13 cellular contexts compared by ENCODE assay signal in genomic region chr16:90083139-90083538, GRCh38. TPM values are rescaled to one million over a fixed set of nuclear protein-coding genes. Genes with fewer than 3 reads are reported as not detected.
DNase-seq lines count a peak whose midpoint lies in the region; ATAC-seq and TF ChIP-seq lines count a peak whose summit lies in the region.
"Had no signal": no experiment of that assay in that cellular context is flagged by ENCODE, and none has a peak within 500 bp of the region (broad histone marks: within the 10 kb centered on the region; RNA-seq: fewer than 3 reads in every experiment).

No MANE protein-coding gene starts in this region.

- H4K20me1 ChIP-seq in hepatocyte (ENCODE audit: insufficient read depth, poor library complexity, severe bottlenecking) = no peaks in the 10 kb centered on the region

- H3K4me2 ChIP-seq in hepatocyte = no peak overlapping the region

- H3K36me3 ChIP-seq in CD8-positive, alpha-beta T cell (ENCODE audit: insufficient read depth, low read length) = no peaks in the 10 kb centered on the region
- H3K36me3 ChIP-seq in naive thymus-derived CD4-positive, alpha-beta T cell (ENCODE audit: control insufficient read depth in 2 of 3, insufficient read depth in 3 of 3, low read length in 3 of 3) = no peaks in the 10 kb centered on the region
- no peaks in the 10 kb centered on the region for H3K36me3 ChIP-seq in hepatocyte (replicated peaks; ENCODE audit: insufficient read depth, low read depth)
- H3K36me3 ChIP-seq: brain microvascular endothelial cell, transverse colon had no signal

- TF ChIP-seq CTCF in CD8-positive, alpha-beta T cell (IDR thresholded peaks at IDR 0.05) = no peak
- TF ChIP-seq CTCF in hepatocyte (IDR thresholded peaks at IDR 0.05; ENCODE audit: poor library complexity) = no peak

- H3K27me3 Mint-ChIP-seq in activated CD4-positive, alpha-beta T cell treated with anti-CD3 and anti-CD28 coated beads, Interleukin-2, amount 10 ng/mL, durations not matched to agents 7 days and 5 days = peaks cover 23% of the 10 kb centered on the region
- H3K27me3 Mint-ChIP-seq in CD8-positive, alpha-beta T cell (ENCODE audit: low read depth) = peaks cover 4% of the 10 kb centered on the region
- H3K27me3 Mint-ChIP-seq in naive thymus-derived CD4-positive, alpha-beta T cell = peaks cover 2 to 25% (median 8%) of the 10 kb centered on the region in 5 donors

- H3K4me1 Mint-ChIP-seq in activated CD4-positive, alpha-beta T cell treated with anti-CD3 and anti-CD28 coated beads, Interleukin-2, amount 10 ng/mL, durations not matched to agents 7 days and 5 days = peaks cover 18% of the 10 kb centered on the region
- H3K4me1 Mint-ChIP-seq in CD8-positive, alpha-beta T cell (ENCODE audit: low read depth) = peaks cover 5% of the 10 kb centered on the region
- H3K4me1 Mint-ChIP-seq in naive thymus-derived CD4-positive, alpha-beta T cell = peaks cover 10 to 20% (median 14%) of the 10 kb centered on the region in 7 donors

- peaks cover 2% of the 10 kb centered on the region for H3K4me1 ChIP-seq in CD8-positive, alpha-beta T cell (ENCODE audit: insufficient read depth, low read length)
- H3K4me1 ChIP-seq in naive thymus-derived CD4-positive, alpha-beta T cell (ENCODE audit: control insufficient read depth in 2 of 2, insufficient read depth in 2 of 2, low read length in 2 of 2) = peaks cover 0 to 4% of the 10 kb centered on the region in 2 donors
- no peaks in the 10 kb centered on the region for H3K4me1 ChIP-seq in hepatocyte (ENCODE audit: insufficient read depth)

- H3K27me3 ChIP-seq in CD8-positive, alpha-beta T cell (ENCODE audit: insufficient read depth, low read length) = no peaks in the 10 kb centered on the region
- H3K27me3 ChIP-seq in naive thymus-derived CD4-positive, alpha-beta T cell (ENCODE audit: control insufficient read depth in 2 of 2, insufficient read depth in 2 of 2, low read length in 2 of 2) = no peaks in the 10 kb centered on the region
- H3K27me3 ChIP-seq in hepatocyte = no peaks in the 10 kb centered on the region
- H3K27me3 ChIP-seq: brain microvascular endothelial cell, transverse colon had no signal

- no peaks in the 10 kb centered on the region for H3K9me3 ChIP-seq in CD8-positive, alpha-beta T cell (ENCODE audit: low read length)
- no peaks in the 10 kb centered on the region for H3K9me3 ChIP-seq in naive thymus-derived CD4-positive, alpha-beta T cell (ENCODE audit: control insufficient read depth in 2 of 3, low read length in 3 of 3)
- H3K9me3 ChIP-seq in hepatocyte (ENCODE audit: low read depth) = no peaks in the 10 kb centered on the region
- H3K9me3 ChIP-seq: transverse colon had no signal

- CTCF ChIA-PET in activated CD4-positive, alpha-beta T cell treated with anti-CD3 and anti-CD28 coated beads, Interleukin-2, amount 10 ng/mL, durations not matched to agents 7 days and 5 days (lab: Charles Lee) = interaction anchor here (0.7 to 1.2 kb wide), 2 partner anchors 10 to 32 kb away, joined by 3 to 5 read pairs; a partner anchor contains a TSS
- CTCF ChIA-PET in CD8-positive, alpha-beta T cell (lab: Charles Lee) = interaction anchor here (0.7 to 1.6 kb wide), 5 partner anchors 9 to 20 kb away, joined by 3 to 8 read pairs (median 4); no protein-coding TSS in a partner anchor
- CTCF ChIA-PET in naive thymus-derived CD4-positive, alpha-beta T cell (lab: Charles Lee) = no interaction called here

- POLR2A ChIA-PET in activated CD4-positive, alpha-beta T cell treated with anti-CD3 and anti-CD28 coated beads, Interleukin-2, amount 10 ng/mL, durations not matched to agents 7 days and 5 days (lab: Charles Lee) = no interaction called here
- POLR2A ChIA-PET in CD8-positive, alpha-beta T cell (lab: Charles Lee) = no interaction called here
- POLR2A ChIA-PET in naive thymus-derived CD4-positive, alpha-beta T cell (lab: Charles Lee) = no interaction called here

- no peak overlapping the region for H2AFZ ChIP-seq in hepatocyte

- peak overlapping the region; percentile 15 for H3K4me3 Mint-ChIP-seq in activated CD4-positive, alpha-beta T cell treated with anti-CD3 and anti-CD28 coated beads, Interleukin-2, amount 10 ng/mL, durations not matched to agents 7 days and 5 days
- H3K4me3 Mint-ChIP-seq in CD8-positive, alpha-beta T cell = peak overlapping the region; percentile 93
- peak overlapping the region; percentile 82 to 98 (median 96) for H3K4me3 Mint-ChIP-seq in naive thymus-derived CD4-positive, alpha-beta T cell

- H3K79me2 ChIP-seq in hepatocyte = no peaks in the 10 kb centered on the region

- no peaks in the 10 kb centered on the region for H3K36me3 Mint-ChIP-seq in activated CD4-positive, alpha-beta T cell treated with anti-CD3 and anti-CD28 coated beads, Interleukin-2, amount 10 ng/mL, durations not matched to agents 7 days and 5 days (ENCODE audit: low read depth)
- no peaks in the 10 kb centered on the region for H3K36me3 Mint-ChIP-seq in CD8-positive, alpha-beta T cell
- H3K36me3 Mint-ChIP-seq in naive thymus-derived CD4-positive, alpha-beta T cell = peaks cover 0 to 4% (median 0%) of the 10 kb centered on the region in 5 donors

- H3K27ac Mint-ChIP-seq in activated CD4-positive, alpha-beta T cell treated with anti-CD3 and anti-CD28 coated beads, Interleukin-2, amount 10 ng/mL, durations not matched to agents 7 days and 5 days = no peak overlapping the region
- no peak overlapping the region for H3K27ac Mint-ChIP-seq in CD8-positive, alpha-beta T cell
- peak overlapping the region in 7 of 9 donors; percentile 7 to 92 (median 52) for H3K27ac Mint-ChIP-seq in naive thymus-derived CD4-positive, alpha-beta T cell

- intact Hi-C loops in CD8-positive, alpha-beta T cell (cut with DNase I, micrococcal nuclease) = no loop called here
- intact Hi-C loops in naive thymus-derived CD4-positive, alpha-beta T cell (cut with micrococcal nuclease) = loop anchor here in 1 of 2 donors (5.0 kb wide), 1 partner anchor 381 kb away; the partner anchor contains the start of gene SPATA2L

- no peak overlapping the region for H3K4me3 ChIP-seq in CD8-positive, alpha-beta T cell (ENCODE audit: low read depth, low read length)
- H3K4me3 ChIP-seq in naive thymus-derived CD4-positive, alpha-beta T cell (ENCODE audit: low read length) = no peak overlapping the region
- no peak overlapping the region for H3K4me3 ChIP-seq in hepatocyte

- ATAC-seq in CD8-positive, alpha-beta T cell = no peak
- no peak for ATAC-seq in naive thymus-derived CD4-positive, alpha-beta T cell

- H3K9me2 ChIP-seq in hepatocyte (replicated peaks; ENCODE audit: insufficient read depth) = no peaks in the 10 kb centered on the region

- no peak for DNase-seq in activated CD4-positive, alpha-beta T cell treated with anti-CD3 and anti-CD28 coated beads, Interleukin-2, amount 10 ng/mL, durations not matched to agents 7 days and 5 days
- DNase-seq in activated CD4-positive, alpha-beta T cell treated with anti-CD3 and anti-CD28 coated beads, Interleukin-2, amount 50 U/mL, for 4 hours = no peak
- DNase-seq in CD8-positive, alpha-beta T cell = no peak
- DNase-seq in activated T-cell treated with anti-CD3 and anti-CD28 coated beads, Interleukin-2, amount 50 U/mL, for 48 hours = peak; percentile 26
- no peak for DNase-seq in naive thymus-derived CD4-positive, alpha-beta T cell
- DNase-seq in SHP77 (lab: John Stamatoyannopoulos, UW) (no peak), T1000 (lab: John Stamatoyannopoulos, UW) (no peak), hepatocyte (ENCODE audit: low spot score) (no peak)
- DNase-seq: brain microvascular endothelial cell, GOT3 had no signal

- H3K9me3 Mint-ChIP-seq in activated CD4-positive, alpha-beta T cell treated with anti-CD3 and anti-CD28 coated beads, Interleukin-2, amount 10 ng/mL, durations not matched to agents 7 days and 5 days = no peaks in the 10 kb centered on the region
- peaks cover 3% of the 10 kb centered on the region for H3K9me3 Mint-ChIP-seq in CD8-positive, alpha-beta T cell
- peaks cover 0 to 16% (median 0%) of the 10 kb centered on the region in 11 donors for H3K9me3 Mint-ChIP-seq in naive thymus-derived CD4-positive, alpha-beta T cell

- H3K27ac ChIP-seq in CD8-positive, alpha-beta T cell (ENCODE audit: low read depth, low read length) = no peak overlapping the region
- H3K27ac ChIP-seq in naive thymus-derived CD4-positive, alpha-beta T cell (ENCODE audit: low read depth, low read length) = no peak overlapping the region
- H3K27ac ChIP-seq in hepatocyte = no peak overlapping the region
- H3K27ac ChIP-seq: brain microvascular endothelial cell had no signal

- 96% methylated on average over 8 of the region's 8 CpGs for WGBS in hepatocyte (ENCODE audit: low lambda C conversion rate, missing lambda C conversion rate)

RNA-seq across cellular contexts. Expression of gene PRDM7, which starts 6.0 kb away (rescaled TPM):
- not detected for total RNA-seq in activated CD4-positive, alpha-beta T cell treated with anti-CD3 and anti-CD28 coated beads, Interleukin-2, amount 10 ng/mL, durations not matched to agents 7 days and 5 days
- total RNA-seq in CD8-positive, alpha-beta T cell = not detected
- not detected for total RNA-seq in naive thymus-derived CD4-positive, alpha-beta T cell
- not detected for polyA plus RNA-seq in naive thymus-derived CD4-positive, alpha-beta T cell
- not detected in 2 replicates for total RNA-seq in hepatocyte
- not detected in 2 replicates for polyA plus RNA-seq in hepatocyte
- total RNA-seq: M059J, myocyte, transverse colon had no signal

Comparison
In these comparisons a context has a peak if more than half of its experiments do, and no peak if none do; other contexts are left out.
1. DNase-seq: peak in activated T-cell treated with anti-CD3 and anti-CD28 coated beads, Interleukin-2, amount 50 U/mL, for 48 hours (2 of 2); none in activated CD4-positive, alpha-beta T cell treated with anti-CD3 and anti-CD28 coated beads, Interleukin-2, amount 10 ng/mL, durations not matched to agents 7 days and 5 days (single experiment), activated CD4-positive, alpha-beta T cell treated with anti-CD3 and anti-CD28 coated beads, Interleukin-2, amount 50 U/mL, for 4 hours (0 of 2), CD8-positive, alpha-beta T cell (0 of 7), naive thymus-derived CD4-positive, alpha-beta T cell (0 of 9), SHP77 (0 of 2), T1000 (single experiment) and hepatocyte (single experiment).
2. H3K27ac Mint-ChIP-seq: peak in naive thymus-derived CD4-positive, alpha-beta T cell (7 of 9); none in activated CD4-positive, alpha-beta T cell treated with anti-CD3 and anti-CD28 coated beads, Interleukin-2, amount 10 ng/mL, durations not matched to agents 7 days and 5 days (single experiment) and CD8-positive, alpha-beta T cell (single experiment).
3. H3K4me3 Mint-ChIP-seq: peak in every context shown above with its lines; median percentile 96 in naive thymus-derived CD4-positive, alpha-beta T cell; 93 in CD8-positive, alpha-beta T cell; 15 in activated CD4-positive, alpha-beta T cell treated with anti-CD3 and anti-CD28 coated beads, Interleukin-2, amount 10 ng/mL, durations not matched to agents 7 days and 5 days.